28 cellular contexts compared by ENCODE assay signal in genomic region chr10:104966563-104967280, GRCh38.
"Had no signal": no experiment of that assay in that cellular context is flagged by ENCODE, and none has a peak within 500 bp of the region (broad histone marks: within the 10 kb centered on the region; RNA-seq: fewer than 3 reads in every experiment).

No MANE protein-coding gene starts in this region.

- H3K27me3 ChIP-seq: colonic mucosa, esophagus muscularis mucosa, foreskin keratinocyte, heart right ventricle, left lung, ovary, sigmoid colon, stomach, thyroid gland had no signal

- ATAC-seq: foreskin keratinocyte; heart right ventricle; left cardiac atrium; left lung; naive thymus-derived CD4-positive, alpha-beta T cell; psoas muscle; right cardiac atrium; stimulated activated effector memory CD8-positive, alpha-beta T cell treated with anti-CD3 and anti-CD28 coated beads, Interleukin-12 subunit alpha, Interleukin-12 subunit beta, amount 100 ng/mL, for 72 hours had no signal

- H3K4me1 ChIP-seq: colonic mucosa, esophagus muscularis mucosa, foreskin keratinocyte, heart right ventricle, left lung, psoas muscle, sigmoid colon, stomach, thyroid gland had no signal

- H3K36me3 ChIP-seq: colonic mucosa, esophagus muscularis mucosa, heart right ventricle, left lung, ovary, sigmoid colon, stomach, thyroid gland had no signal

- H3K4me3 ChIP-seq: colonic mucosa, esophagus muscularis mucosa, heart right ventricle, left lung, ovary, psoas muscle, sigmoid colon, stomach, thyroid gland had no signal

- H3K4me1 Mint-ChIP-seq: nephron; stimulated activated effector memory CD8-positive, alpha-beta T cell treated with anti-CD3 and anti-CD28 coated beads, Interleukin-12 subunit alpha, Interleukin-12 subunit beta, amount 100 ng/mL, for 72 hours had no signal

- H3K27me3 Mint-ChIP-seq: dendritic cell treated with granulocyte-macrophage colony-stimulating factor and Interleukin-4, amounts not matched to agents 40 ng/mL and 50 ng/mL, for 4 days; naive thymus-derived CD4-positive, alpha-beta T cell had no signal

- H3K27ac Mint-ChIP-seq: dendritic cell treated with granulocyte-macrophage colony-stimulating factor and Interleukin-4, amounts not matched to agents 40 ng/mL and 50 ng/mL, for 4 days; endodermal cell; naive thymus-derived CD4-positive, alpha-beta T cell; nephron; stimulated activated effector memory CD8-positive, alpha-beta T cell treated with anti-CD3 and anti-CD28 coated beads, Interleukin-12 subunit alpha, Interleukin-12 subunit beta, amount 100 ng/mL, for 72 hours had no signal

- H3K27ac ChIP-seq: colonic mucosa, esophagus muscularis mucosa, foreskin keratinocyte, heart right ventricle, left lung, ovary, psoas muscle, sigmoid colon, stomach, thyroid gland had no signal

- H3K9me3 ChIP-seq: colonic mucosa, esophagus muscularis mucosa, ovary, psoas muscle, sigmoid colon, stomach, thyroid gland had no signal

- H3K4me3 Mint-ChIP-seq: dendritic cell treated with granulocyte-macrophage colony-stimulating factor and Interleukin-4, amounts not matched to agents 40 ng/mL and 50 ng/mL, for 4 days; endodermal cell; naive thymus-derived CD4-positive, alpha-beta T cell; nephron; stimulated activated effector memory CD8-positive, alpha-beta T cell treated with anti-CD3 and anti-CD28 coated beads, Interleukin-12 subunit alpha, Interleukin-12 subunit beta, amount 100 ng/mL, for 72 hours had no signal

- H3K36me3 Mint-ChIP-seq: stimulated activated effector memory CD8-positive, alpha-beta T cell treated with anti-CD3 and anti-CD28 coated beads, Interleukin-12 subunit alpha, Interleukin-12 subunit beta, amount 100 ng/mL, for 72 hours had no signal

- DNase-seq: colonic mucosa; effector CD8-positive, alpha-beta T cell; endodermal cell; foreskin keratinocyte; glutamatergic neuron; heart right ventricle; hippocampal formation; left cardiac atrium; left lung; mesenchymal stem cell; midbrain; naive thymus-derived CD4-positive, alpha-beta T cell; nucleus accumbens; ovary; posterior cingulate gyrus; psoas muscle; right cardiac atrium; sigmoid colon; stimulated activated CD4-positive, alpha-beta T cell treated with anti-CD3 and anti-CD28 coated beads, Interleukin-2, amount 100 ng/mL, for 24 hours; stimulated activated CD4-positive, alpha-beta T cell treated with anti-CD3 and anti-CD28 coated beads, Interleukin-4, amount 100 ng/mL, for 24 hours; stimulated activated naive CD4-positive, alpha-beta T cell treated with Interleukin-2 at 50 U/mL for 16 hours; stomach; thyroid gland; trophoblast cell had no signal
